Comparison of ENCODE assay signal across 1 cellular context in genomic region chr1:181062800-181063428, GRCh38.
TF ChIP-seq lines count a peak whose summit lies in the region.

No MANE protein-coding gene starts in this region.

TF ChIP-seq in GM12878, 131 proteins besides CTCF, POLR2A, EP300 and RAD21 (continued from another document and continues in another):
- TF ChIP-seq ATF3 (IDR thresholded peaks at IDR 0.05; ENCODE audit: borderline replicate concordance, extremely low read depth, low read depth, low read length) (no peak), TCF7 (IDR thresholded peaks at IDR 0.05; ENCODE audit: borderline replicate concordance) (no peak), RBBP5 (conservative IDR thresholded peaks at IDR 0.05) (no peak), EGR1 (IDR thresholded peaks at IDR 0.05; ENCODE audit: borderline replicate concordance in 1 of 2, low read depth in 2 of 2, low read length in 2 of 2) (no peak), NKRF (conservative IDR thresholded peaks at IDR 0.05) (peak; percentile 21; the same call in 1 of the 2 replicates), EED (IDR thresholded peaks at IDR 0.05; ENCODE audit: low read depth) (no peak), MLLT1 (IDR thresholded peaks at IDR 0.05) (no peak), DPF2 (IDR thresholded peaks at IDR 0.05) (no peak), POU2F2 (IDR thresholded peaks at IDR 0.05; ENCODE audit: borderline replicate concordance, low read depth, low read length) (peak; percentile 65), CEBPZ (IDR thresholded peaks at IDR 0.05; ENCODE audit: low read depth, low read length) (no peak), BRCA1 (IDR thresholded peaks at IDR 0.05; ENCODE audit: low read depth, low read length) (no peak), SUZ12 (IDR thresholded peaks at IDR 0.05; ENCODE audit: unreplicated experiment) (no peak), ZBTB11 (CRISPR knock-in tag; IDR thresholded peaks at IDR 0.05) (no peak), PKNOX1 (IDR thresholded peaks at IDR 0.05) (no peak), ZBTB40 (IDR thresholded peaks at IDR 0.05; ENCODE audit: borderline replicate concordance) (peak; percentile 46; the same call in 1 of the 2 replicates), PAX5 (IDR thresholded peaks at IDR 0.05; ENCODE audit: borderline replicate concordance, low read depth, low read length) (no peak), MAX (IDR thresholded peaks at IDR 0.05; ENCODE audit: low read depth, low read length) (peak; percentile 57; the same call in 1 of the 2 replicates), USF2 (IDR thresholded peaks at IDR 0.05; ENCODE audit: borderline replicate concordance, low read depth, low read length) (no peak), JUNB (IDR thresholded peaks at IDR 0.05) (peak; percentile 74), SPI1 (IDR thresholded peaks at IDR 0.05; ENCODE audit: borderline replicate concordance, insufficient read depth, low read depth, low read length) (no peak; the same call in 1 of the 2 replicates), NFYA (IDR thresholded peaks at IDR 0.05; ENCODE audit: borderline replicate concordance, low read depth, low read length) (no peak), RUNX3 (IDR thresholded peaks at IDR 0.05; ENCODE audit: low read length) (no peak; the same call in 1 of the 2 replicates), ZSCAN29 (IDR thresholded peaks at IDR 0.05) (no peak), ZBED1 (IDR thresholded peaks at IDR 0.05; ENCODE audit: borderline replicate concordance) (no peak), CHD2 (IDR thresholded peaks at IDR 0.05; ENCODE audit: borderline replicate concordance, low read depth, low read length) (no peak), CREB1 (IDR thresholded peaks at IDR 0.05; ENCODE audit: low read depth) (peak; percentile 15; the same call in 1 of the 2 replicates), ASH2L (IDR thresholded peaks at IDR 0.05; ENCODE audit: borderline replicate concordance, low read depth) (no peak), SIX5 (IDR thresholded peaks at IDR 0.05; ENCODE audit: low read depth, low read length, severe bottlenecking) (no peak), MEF2B (IDR thresholded peaks at IDR 0.05; ENCODE audit: partially characterized antibody, poor library complexity, severe bottlenecking) (no peak), SMAD5 (IDR thresholded peaks at IDR 0.05; ENCODE audit: low read depth) (no peak), SREBF1 (IDR thresholded peaks at IDR 0.05; ENCODE audit: low read length) (no peak), YY1 (IDR thresholded peaks at IDR 0.05; ENCODE audit: low read depth, low read length) (0 out of 2 replicates have a peak, but pooled peaks have one; percentile 9), MEF2A (IDR thresholded peaks at IDR 0.05; ENCODE audit: insufficient read depth, low read depth, low read length) (0 out of 2 replicates have a peak, but pooled peaks have one; percentile 4), SREBF2 (IDR thresholded peaks at IDR 0.05; ENCODE audit: low read length) (no peak), PBX3 (IDR thresholded peaks at IDR 0.05; ENCODE audit: insufficient replicate concordance, low read depth, low read length) (no peak), GABPA (IDR thresholded peaks at IDR 0.05; ENCODE audit: low read depth) (peak; percentile 46; the same call in 1 of the 2 replicates), IKZF1 (conservative IDR thresholded peaks at IDR 0.05) (no peak), NFIC (IDR thresholded peaks at IDR 0.05; ENCODE audit: low read depth, low read length) (peak; percentile 51; the same call in 1 of the 2 replicates), KAT2A (conservative IDR thresholded peaks at IDR 0.05; ENCODE audit: control insufficient read depth, low read depth, low read length) (no peak), BCL11A (IDR thresholded peaks at IDR 0.05; ENCODE audit: low read depth, low read length) (0 out of 2 replicates have a peak, but pooled peaks have one; percentile 28), NR2F1 (conservative IDR thresholded peaks at IDR 0.05) (no peak), FOXK2 (IDR thresholded peaks at IDR 0.05) (no peak), JUND (IDR thresholded peaks at IDR 0.05; ENCODE audit: low read depth, low read length) (no peak), RFX5 (IDR thresholded peaks at IDR 0.05; ENCODE audit: low read depth, low read length) (no peak), RCOR1 (conservative IDR thresholded peaks at IDR 0.05; ENCODE audit: low read depth, low read length) (no peak)
